In genomic region chr6:122114733-122115132, GRCh38 we compare ENCODE assay signal across 22 cellular contexts.
DNase-seq lines count a peak whose midpoint lies in the region; ATAC-seq, FAIRE-seq and TF ChIP-seq lines count a peak whose summit lies in the region.
"Had no signal": no experiment of that assay in that cellular context is flagged by ENCODE, and none has a peak within 500 bp of the region (broad histone marks: within the 10 kb centered on the region; RNA-seq: fewer than 3 reads in every experiment).

No MANE protein-coding gene starts in this region.

- H3K27ac ChIP-seq in gastroesophageal sphincter, result peak overlapping the region; percentile 6 to 81 (median 68)
- peak overlapping the region; percentile 2 for H3K27ac ChIP-seq in subcutaneous abdominal adipose tissue (ENCODE audit: low read depth, low read length)
- H3K27ac ChIP-seq: 22Rv1, HL-60 had no signal

- no peak overlapping the region for H3K4me3 ChIP-seq in gastroesophageal sphincter
- no peak overlapping the region for H3K4me3 ChIP-seq in subcutaneous abdominal adipose tissue (ENCODE audit: low read depth in 1 of 5, low read length in 5 of 5)

- no peaks in the 10 kb centered on the region for H3K9me3 ChIP-seq in gastroesophageal sphincter
- no peaks in the 10 kb centered on the region for H3K9me3 ChIP-seq in subcutaneous abdominal adipose tissue (ENCODE audit: control insufficient read depth in 5 of 5, low read length in 5 of 5)

- TF ChIP-seq EP300 in gastroesophageal sphincter (IDR thresholded peaks at IDR 0.05), result no peak

- DNase-seq in Right ventricle myocardium superior, result no peak
- DNase-seq in Right ventricle myocardium inferior (ENCODE audit: missing footprints), result no peak
- no peak for DNase-seq in GM12891 (ENCODE audit: insufficient read length, low spot score)
- DNase-seq: Calu3, DMS79 treated with DMSO at 0.1 percent for 48 hours, GF-D8, NCI-H1048, NCI-H1417, NCI-H1694 treated with DMSO at 0.1 percent for 48 hours, NCI-H2081, NCI-H2227 treated with DMSO at 0.1 percent for 48 hours, NCI-H526 treated with DMSO at 0.1 percent for 48 hours, RPMI8226, SHP77 treated with DMSO at 0.1 percent for 48 hours had no signal

- H3K4me1 ChIP-seq in gastroesophageal sphincter (peaks cover 5 to 44% (median 7%) of the 10 kb centered on the region in 3 donors), subcutaneous abdominal adipose tissue (ENCODE audit: control insufficient read depth in 5 of 5, insufficient read depth in 5 of 5, low read length in 5 of 5) (peaks cover 0 to 14% (median 8%) of the 10 kb centered on the region in 5 donors)

- TF ChIP-seq CTCF in gastroesophageal sphincter (IDR thresholded peaks at IDR 0.05), result no peak

- no peaks in the 10 kb centered on the region for H3K36me3 ChIP-seq in gastroesophageal sphincter
- no peaks in the 10 kb centered on the region for H3K36me3 ChIP-seq in subcutaneous abdominal adipose tissue (ENCODE audit: control insufficient read depth in 5 of 5, insufficient read depth in 5 of 5, low read length in 5 of 5)

- ATAC-seq in Right ventricle myocardium superior (ENCODE audit: poor library complexity) (peak; percentile 31), Right ventricle myocardium inferior (no peak), gastroesophageal sphincter (no peak), HG02678 (IDR thresholded peaks at IDR 0.05; ENCODE audit: unreplicated experiment) (no peak), GM18870 (IDR thresholded peaks at IDR 0.05; ENCODE audit: unreplicated experiment) (no peak)

- intact Hi-C loops in Right ventricle myocardium superior (cut with DNase I), result no loop called here
- intact Hi-C loops in Right ventricle myocardium inferior (cut with DNase I), result loop anchor here (5.0 kb wide), 1 partner anchor 42 kb away; no protein-coding TSS in a partner anchor

- no peak for FAIRE-seq in GM12891 (lab: Jason Lieb, UNC)
- FAIRE-seq: GM12892, H54 had no signal

- TF ChIP-seq POLR2A in gastroesophageal sphincter (IDR thresholded peaks at IDR 0.05), result no peak
- no peak for TF ChIP-seq POLR2A in GM12891 (IDR thresholded peaks at IDR 0.05; ENCODE audit: low read depth, low read length)

- 0 to 5% methylated on average over 2 of the region's 2 CpGs for WGBS in gastroesophageal sphincter (ENCODE audit: low coverage in 1 of 2), 2 donors

- H3K9ac ChIP-seq in subcutaneous abdominal adipose tissue (ENCODE audit: low read length in 5 of 5), result no peak overlapping the region

- H3K27me3 ChIP-seq in gastroesophageal sphincter (no peaks in the 10 kb centered on the region), subcutaneous abdominal adipose tissue (ENCODE audit: control insufficient read depth in 5 of 5, insufficient read depth in 4 of 5, low read length in 5 of 5) (no peaks in the 10 kb centered on the region)

TF ChIP-seq in GM12891, 5 proteins besides CTCF, POLR2A, EP300 and RAD21:
- no peak for TF ChIP-seq POLR2AphosphoS5 (IDR thresholded peaks at IDR 0.05; ENCODE audit: low read depth, low read length)
- no peak for TF ChIP-seq TAF1 (IDR thresholded peaks at IDR 0.05; ENCODE audit: low read depth, low read length)
- TF ChIP-seq POU2F2 (IDR thresholded peaks at IDR 0.05; ENCODE audit: low read depth, low read length), result no peak
- TF ChIP-seq PAX5 (IDR thresholded peaks at IDR 0.05; ENCODE audit: insufficient read depth, low read length, severe bottlenecking), result no peak
- TF ChIP-seq SPI1 (IDR thresholded peaks at IDR 0.05; ENCODE audit: low read depth, low read length), result no peak
